ENCODE assay signal across 16 cellular contexts in the genomic region with DNA sequence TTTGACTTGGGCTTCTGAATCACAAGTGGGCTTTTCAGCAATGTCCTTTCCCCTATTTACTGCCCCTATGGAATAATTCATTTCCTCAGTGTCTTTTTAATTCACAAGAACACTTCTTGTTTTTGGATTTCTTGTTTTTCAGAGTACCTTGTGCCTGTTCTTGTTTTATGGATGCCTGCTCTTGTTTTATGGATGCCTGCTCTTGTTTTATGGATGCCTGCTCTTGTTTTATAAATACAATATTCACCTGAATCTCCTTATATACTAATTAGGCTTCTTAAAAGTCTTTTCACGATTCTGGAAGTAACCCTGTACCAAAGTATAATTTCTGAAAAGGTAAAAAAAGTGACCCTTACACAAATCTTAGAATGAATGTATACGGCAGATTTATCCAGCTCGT. TPM values are rescaled to one million over a fixed set of nuclear protein-coding genes. Genes with fewer than 3 reads are reported as not detected.
DNase-seq lines count a peak whose midpoint lies in the region; ATAC-seq and TF ChIP-seq lines count a peak whose summit lies in the region.
"Had no signal": no experiment of that assay in that cellular context is flagged by ENCODE, and none has a peak within 500 bp of the region (broad histone marks: within the 10 kb centered on the region; RNA-seq: fewer than 3 reads in every experiment).

No MANE protein-coding gene starts in this region.

- POLR2A ChIA-PET in activated CD8-positive, alpha-beta T cell treated with anti-CD3 and anti-CD28 coated beads, Interleukin-2, amount 10 ng/mL, durations not matched to agents 7 days and 5 days (lab: Charles Lee): no interaction called here
- POLR2A ChIA-PET in activated CD8-positive, alpha-beta T cell treated with anti-CD3 and anti-CD28 coated beads for 36 hours (lab: Charles Lee): no interaction called here

- peaks cover 29% of the 10 kb centered on the region for H3K4me1 Mint-ChIP-seq in activated CD8-positive, alpha-beta T cell treated with anti-CD3 and anti-CD28 coated beads, Interleukin-2, amount 10 ng/mL, durations not matched to agents 7 days and 5 days (ENCODE audit: low read depth)
- H3K4me1 Mint-ChIP-seq in activated CD8-positive, alpha-beta T cell treated with anti-CD3 and anti-CD28 coated beads for 36 hours (ENCODE audit: low read depth): peaks cover 27% of the 10 kb centered on the region
- peaks cover 26% of the 10 kb centered on the region for H3K4me1 Mint-ChIP-seq in activated naive CD4-positive, alpha-beta T cell treated with anti-CD3 and anti-CD28 coated beads for 36 hours (ENCODE audit: low read depth)
- H3K4me1 Mint-ChIP-seq in activated T-helper 17 cell treated with anti-CD3 and anti-CD28 coated beads, Interleukin-2, amount 50 U/mL, for 72 hours: peaks cover 18% of the 10 kb centered on the region
- H3K4me1 Mint-ChIP-seq in activated naive CD8-positive, alpha-beta T cell treated with anti-CD3 and anti-CD28 coated beads for 36 hours: peaks cover 23% of the 10 kb centered on the region

- DNase-seq in activated CD8-positive, alpha-beta T cell treated with anti-CD3 and anti-CD28 coated beads, Interleukin-2, amount 10 ng/mL, durations not matched to agents 7 days and 5 days: no peak
- no peak for DNase-seq in activated CD8-positive, alpha-beta T cell treated with anti-CD3 and anti-CD28 coated beads for 36 hours
- no peak for DNase-seq in activated naive CD4-positive, alpha-beta T cell treated with anti-CD3 and anti-CD28 coated beads, Interleukin-2, amount 50 U/mL, for 72 hours (ENCODE audit: low spot score in 2 of 2)
- no peak for DNase-seq in activated naive CD4-positive, alpha-beta T cell treated with anti-CD3 and anti-CD28 coated beads for 36 hours
- DNase-seq in activated naive CD8-positive, alpha-beta T cell treated with anti-CD3 and anti-CD28 coated beads for 36 hours: no peak
- DNase-seq: 8988T; CD8-positive, alpha-beta memory T cell; COR-L47; DMS 273 treated with DMSO at 0.1 percent for 48 hours; DMS53; DND-41; EL had no signal

- intact Hi-C loops in activated CD8-positive, alpha-beta T cell treated with anti-CD3 and anti-CD28 coated beads for 36 hours (cut with micrococcal nuclease): no loop called here
- intact Hi-C loops in activated naive CD4-positive, alpha-beta T cell treated with anti-CD3 and anti-CD28 coated beads for 36 hours (cut with micrococcal nuclease): loop anchor here (5.0 kb wide), 1 partner anchor 349 kb away; no protein-coding TSS in a partner anchor

- no peak overlapping the region for H3K4me3 Mint-ChIP-seq in activated CD8-positive, alpha-beta T cell treated with anti-CD3 and anti-CD28 coated beads, Interleukin-2, amount 10 ng/mL, durations not matched to agents 7 days and 5 days
- H3K4me3 Mint-ChIP-seq in activated CD8-positive, alpha-beta T cell treated with anti-CD3 and anti-CD28 coated beads for 36 hours: no peak overlapping the region
- no peak overlapping the region for H3K4me3 Mint-ChIP-seq in activated naive CD4-positive, alpha-beta T cell treated with anti-CD3 and anti-CD28 coated beads for 36 hours
- peak overlapping the region; percentile 87 for H3K4me3 Mint-ChIP-seq in activated T-helper 17 cell treated with anti-CD3 and anti-CD28 coated beads, Interleukin-2, amount 50 U/mL, for 72 hours
- no peak overlapping the region for H3K4me3 Mint-ChIP-seq in activated naive CD8-positive, alpha-beta T cell treated with anti-CD3 and anti-CD28 coated beads for 36 hours
- H3K4me3 Mint-ChIP-seq: CD8-positive, alpha-beta memory T cell had no signal

- peaks cover 28% of the 10 kb centered on the region for H3K27me3 Mint-ChIP-seq in activated CD8-positive, alpha-beta T cell treated with anti-CD3 and anti-CD28 coated beads, Interleukin-2, amount 10 ng/mL, durations not matched to agents 7 days and 5 days (ENCODE audit: low read depth)
- peaks cover 2% of the 10 kb centered on the region for H3K27me3 Mint-ChIP-seq in activated CD8-positive, alpha-beta T cell treated with anti-CD3 and anti-CD28 coated beads for 36 hours
- no peaks in the 10 kb centered on the region for H3K27me3 Mint-ChIP-seq in activated naive CD4-positive, alpha-beta T cell treated with anti-CD3 and anti-CD28 coated beads for 36 hours (ENCODE audit: low read depth)
- H3K27me3 Mint-ChIP-seq in activated T-helper 17 cell treated with anti-CD3 and anti-CD28 coated beads, Interleukin-2, amount 50 U/mL, for 72 hours: peaks cover 2% of the 10 kb centered on the region
- peaks cover 3% of the 10 kb centered on the region for H3K27me3 Mint-ChIP-seq in activated naive CD8-positive, alpha-beta T cell treated with anti-CD3 and anti-CD28 coated beads for 36 hours

- TF ChIP-seq CTCF in activated CD8-positive, alpha-beta T cell treated with anti-CD3 and anti-CD28 coated beads for 36 hours (IDR thresholded peaks at IDR 0.05): no peak

- peak overlapping the region; percentile 66 for H3K27ac Mint-ChIP-seq in activated CD8-positive, alpha-beta T cell treated with anti-CD3 and anti-CD28 coated beads, Interleukin-2, amount 10 ng/mL, durations not matched to agents 7 days and 5 days
- no peak overlapping the region for H3K27ac Mint-ChIP-seq in activated CD8-positive, alpha-beta T cell treated with anti-CD3 and anti-CD28 coated beads for 36 hours
- H3K27ac Mint-ChIP-seq in activated naive CD4-positive, alpha-beta T cell treated with anti-CD3 and anti-CD28 coated beads, Interleukin-2, amount 50 U/mL, for 72 hours: peak overlapping the region; percentile 77 to 90
- H3K27ac Mint-ChIP-seq in activated naive CD4-positive, alpha-beta T cell treated with anti-CD3 and anti-CD28 coated beads for 36 hours: no peak overlapping the region
- H3K27ac Mint-ChIP-seq in activated T-helper 17 cell treated with anti-CD3 and anti-CD28 coated beads, Interleukin-2, amount 50 U/mL, for 72 hours: peak overlapping the region; percentile 58
- H3K27ac Mint-ChIP-seq in activated naive CD8-positive, alpha-beta T cell treated with anti-CD3 and anti-CD28 coated beads for 36 hours: no peak overlapping the region

- CTCF ChIA-PET in activated CD8-positive, alpha-beta T cell treated with anti-CD3 and anti-CD28 coated beads, Interleukin-2, amount 10 ng/mL, durations not matched to agents 7 days and 5 days (lab: Charles Lee): no interaction called here
- CTCF ChIA-PET in activated CD8-positive, alpha-beta T cell treated with anti-CD3 and anti-CD28 coated beads for 36 hours (lab: Charles Lee): no interaction called here
- CTCF ChIA-PET in activated naive CD4-positive, alpha-beta T cell treated with anti-CD3 and anti-CD28 coated beads for 36 hours (lab: Charles Lee): no interaction called here

- no peak for ATAC-seq in activated CD8-positive, alpha-beta T cell treated with anti-CD3 and anti-CD28 coated beads, Interleukin-2, amount 10 ng/mL, durations not matched to agents 7 days and 5 days
- ATAC-seq in activated CD8-positive, alpha-beta T cell treated with anti-CD3 and anti-CD28 coated beads for 36 hours: no peak
- no peak for ATAC-seq in activated naive CD4-positive, alpha-beta T cell treated with anti-CD3 and anti-CD28 coated beads, Interleukin-2, amount 50 U/mL, for 72 hours
- ATAC-seq in activated T-helper 17 cell treated with anti-CD3 and anti-CD28 coated beads, Interleukin-2, amount 50 U/mL, for 72 hours (replicated peaks): no peak
- no peak for ATAC-seq in GM18519 (IDR thresholded peaks at IDR 0.05; ENCODE audit: low FRiP score, unreplicated experiment)
- ATAC-seq: GM12878 had no signal

- peaks cover 18% of the 10 kb centered on the region for H3K9me3 Mint-ChIP-seq in activated CD8-positive, alpha-beta T cell treated with anti-CD3 and anti-CD28 coated beads, Interleukin-2, amount 10 ng/mL, durations not matched to agents 7 days and 5 days (ENCODE audit: insufficient read depth)
- H3K9me3 Mint-ChIP-seq in activated CD8-positive, alpha-beta T cell treated with anti-CD3 and anti-CD28 coated beads for 36 hours: peaks cover 9% of the 10 kb centered on the region
- H3K9me3 Mint-ChIP-seq in activated naive CD4-positive, alpha-beta T cell treated with anti-CD3 and anti-CD28 coated beads, Interleukin-2, amount 50 U/mL, for 72 hours: peaks cover 0 to 11% of the 10 kb centered on the region in 2 donors
- H3K9me3 Mint-ChIP-seq in activated naive CD4-positive, alpha-beta T cell treated with anti-CD3 and anti-CD28 coated beads for 36 hours: peaks cover 10% of the 10 kb centered on the region
- H3K9me3 Mint-ChIP-seq in activated T-helper 17 cell treated with anti-CD3 and anti-CD28 coated beads, Interleukin-2, amount 50 U/mL, for 72 hours: no peaks in the 10 kb centered on the region
- peaks cover 9% of the 10 kb centered on the region for H3K9me3 Mint-ChIP-seq in activated naive CD8-positive, alpha-beta T cell treated with anti-CD3 and anti-CD28 coated beads for 36 hours

- peaks cover 12% of the 10 kb centered on the region for H3K36me3 Mint-ChIP-seq in activated CD8-positive, alpha-beta T cell treated with anti-CD3 and anti-CD28 coated beads, Interleukin-2, amount 10 ng/mL, durations not matched to agents 7 days and 5 days (ENCODE audit: low read depth)
- peaks cover 4% of the 10 kb centered on the region for H3K36me3 Mint-ChIP-seq in activated CD8-positive, alpha-beta T cell treated with anti-CD3 and anti-CD28 coated beads for 36 hours (ENCODE audit: low read depth)
- H3K36me3 Mint-ChIP-seq in activated naive CD4-positive, alpha-beta T cell treated with anti-CD3 and anti-CD28 coated beads, Interleukin-2, amount 50 U/mL, for 72 hours: peaks cover 0 to 9% of the 10 kb centered on the region in 2 donors
- H3K36me3 Mint-ChIP-seq in activated naive CD4-positive, alpha-beta T cell treated with anti-CD3 and anti-CD28 coated beads for 36 hours (ENCODE audit: low read depth): no peaks in the 10 kb centered on the region
- no peaks in the 10 kb centered on the region for H3K36me3 Mint-ChIP-seq in activated T-helper 17 cell treated with anti-CD3 and anti-CD28 coated beads, Interleukin-2, amount 50 U/mL, for 72 hours (ENCODE audit: low read depth)
- H3K36me3 Mint-ChIP-seq in activated naive CD8-positive, alpha-beta T cell treated with anti-CD3 and anti-CD28 coated beads for 36 hours: peaks cover 6% of the 10 kb centered on the region
- H3K36me3 Mint-ChIP-seq: CD8-positive, alpha-beta memory T cell had no signal

RNA-seq across cellular contexts. Expression of a gene that starts 32.8 kb away (rescaled TPM):
- total RNA-seq in activated CD8-positive, alpha-beta T cell treated with anti-CD3 and anti-CD28 coated beads, Interleukin-2, amount 10 ng/mL, durations not matched to agents 7 days and 5 days: under 1 TPM; 0.60 to 0.74 TPM
- total RNA-seq in activated CD8-positive, alpha-beta T cell treated with anti-CD3 and anti-CD28 coated beads for 36 hours: under 1 TPM; 0.07 to 0.09 TPM
- total RNA-seq in activated naive CD4-positive, alpha-beta T cell treated with anti-CD3 and anti-CD28 coated beads, Interleukin-2, amount 50 U/mL, for 72 hours: 1 to 10 TPM in 1 of 2 donors, under 1 TPM in 1; 0.27 to 1.4 TPM
- total RNA-seq in activated naive CD4-positive, alpha-beta T cell treated with anti-CD3 and anti-CD28 coated beads for 36 hours: under 1 TPM; 0.27 to 0.31 TPM
- total RNA-seq in activated T-helper 17 cell treated with anti-CD3 and anti-CD28 coated beads, Interleukin-2, amount 50 U/mL, for 72 hours: 1 to 10 TPM in 1 of 2 donors, under 1 TPM in 1; 0.84 to 5.3 TPM
- total RNA-seq in activated naive CD8-positive, alpha-beta T cell treated with anti-CD3 and anti-CD28 coated beads for 36 hours: under 1 TPM; 0.26 to 0.27 TPM
- total RNA-seq: HT1080 had no signal

Comparison
In these comparisons a context has a peak if more than half of its experiments do, and no peak if none do; other contexts are left out.
1. H3K27ac Mint-ChIP-seq: peak in activated CD8-positive, alpha-beta T cell treated with anti-CD3 and anti-CD28 coated beads, Interleukin-2, amount 10 ng/mL, durations not matched to agents 7 days and 5 days (single experiment), activated naive CD4-positive, alpha-beta T cell treated with anti-CD3 and anti-CD28 coated beads, Interleukin-2, amount 50 U/mL, for 72 hours (2 of 2) and activated T-helper 17 cell treated with anti-CD3 and anti-CD28 coated beads, Interleukin-2, amount 50 U/mL, for 72 hours (single experiment); none in activated CD8-positive, alpha-beta T cell treated with anti-CD3 and anti-CD28 coated beads for 36 hours (single experiment), activated naive CD4-positive, alpha-beta T cell treated with anti-CD3 and anti-CD28 coated beads for 36 hours (single experiment) and activated naive CD8-positive, alpha-beta T cell treated with anti-CD3 and anti-CD28 coated beads for 36 hours (single experiment).